16 cellular contexts compared by ENCODE assay signal in the genomic region with DNA sequence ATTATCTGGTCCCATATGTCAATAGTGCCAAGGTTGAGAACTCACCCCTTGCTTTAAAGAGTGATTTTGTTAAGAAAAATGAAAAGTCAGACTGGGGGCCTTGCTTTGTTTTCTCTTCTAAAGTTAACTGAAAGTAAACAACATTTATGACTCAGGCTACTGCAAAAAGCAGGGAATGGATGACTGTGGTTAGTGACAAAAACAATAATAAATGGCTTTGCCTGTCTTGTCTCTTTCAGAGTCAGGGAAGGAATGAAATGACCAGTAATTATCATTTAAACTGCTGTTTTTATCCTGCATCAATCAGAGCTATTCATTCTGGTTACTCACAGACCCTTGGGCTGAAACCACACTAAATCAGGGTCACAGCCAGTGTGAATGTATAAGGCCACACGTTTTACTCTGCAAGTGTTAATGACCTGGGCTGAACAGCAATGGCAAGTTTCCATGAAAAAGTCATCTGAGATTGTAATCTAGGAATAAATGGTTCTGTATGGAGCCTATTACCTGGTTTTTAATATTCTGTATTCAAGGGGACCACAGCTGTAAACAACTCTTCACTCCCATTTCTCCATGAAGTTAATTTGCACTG.
DNase-seq lines count a peak whose midpoint lies in the region; ATAC-seq, FAIRE-seq and TF ChIP-seq lines count a peak whose summit lies in the region.
"Had no signal": no experiment of that assay in that cellular context is flagged by ENCODE, and none has a peak within 500 bp of the region (broad histone marks: within the 10 kb centered on the region; RNA-seq: fewer than 3 reads in every experiment).

No MANE protein-coding gene starts in this region.

- H3K79me2 ChIP-seq in astrocyte (ENCODE audit: insufficient read depth, low read length) (no peaks in the 10 kb centered on the region), HepG2 (ENCODE audit: insufficient read depth, low read length) (no peaks in the 10 kb centered on the region)

- H3K36me3 Mint-ChIP-seq in astrocyte (ENCODE audit: low read depth, unreplicated experiment): peaks cover 11% of the 10 kb centered on the region

- H3K4me1 ChIP-seq in astrocyte (ENCODE audit: insufficient read depth, low read length) (peaks cover 30% of the 10 kb centered on the region), HepG2 (ENCODE audit: insufficient read depth, low read length) (peaks cover 54% of the 10 kb centered on the region)
- H3K4me1 ChIP-seq: ascending aorta had no signal

- H4K20me1 ChIP-seq in astrocyte (ENCODE audit: insufficient read depth, low read length) (no peaks in the 10 kb centered on the region), HepG2 (ENCODE audit: insufficient read depth, low read length) (no peaks in the 10 kb centered on the region)

- H3K4me3 ChIP-seq in astrocyte (ENCODE audit: insufficient read depth, low read depth, low read length) (no peak overlapping the region), HepG2 (replicated peaks in 1 of 3; ENCODE audit: insufficient read depth in 1 of 3, low read depth in 2 of 3, low read length in 3 of 3) (no peak overlapping the region)
- H3K4me3 ChIP-seq: ascending aorta, BLaER1, left lung, Peyer's patch, psoas muscle had no signal

- no peak for TF ChIP-seq POLR2A in HepG2 (IDR thresholded peaks at IDR 0.05; ENCODE audit: insufficient read depth in 1 of 2, low read depth in 2 of 2, low read length in 2 of 2)

- no peaks in the 10 kb centered on the region for H3K9me3 ChIP-seq in astrocyte (ENCODE audit: insufficient read depth, low read depth, low read length)
- no peaks in the 10 kb centered on the region for H3K9me3 ChIP-seq in HepG2 (ENCODE audit: low read length)
- H3K9me3 ChIP-seq: ascending aorta, BLaER1, left lung, Peyer's patch, psoas muscle had no signal

- H3K4me3 Mint-ChIP-seq in astrocyte (ENCODE audit: unreplicated experiment): no peak overlapping the region

- WGBS in HepG2 (ENCODE audit: low lambda C conversion rate): 22% methylated on average over 1 of the region's 1 CpG

- peaks cover 48% of the 10 kb centered on the region for H3K4me1 Mint-ChIP-seq in astrocyte (ENCODE audit: low read depth, unreplicated experiment)

- H3K27me3 ChIP-seq in astrocyte (ENCODE audit: insufficient read depth, low read length): no peaks in the 10 kb centered on the region
- no peaks in the 10 kb centered on the region for H3K27me3 ChIP-seq in HepG2 (ENCODE audit: control insufficient read depth in 1 of 2, insufficient read depth in 2 of 2, low read length in 2 of 2)
- H3K27me3 ChIP-seq: ascending aorta, BLaER1, left lung, Peyer's patch had no signal

- in situ Hi-C loops in HepG2 (cut with HindIII; ENCODE audit: extremely low pct_ligation_motif_present, low pct_unique_long_range_greater_than_20kb): no loop called here

- H3K27ac ChIP-seq in astrocyte (ENCODE audit: low read depth, low read length) (peak overlapping the region; percentile 48), HepG2 (ENCODE audit: extremely low read length, insufficient read depth, low read length) (peak overlapping the region; percentile 36)
- H3K27ac ChIP-seq: ascending aorta, BLaER1, left lung, Peyer's patch, psoas muscle, VCaP had no signal

- no peaks in the 10 kb centered on the region for H3K27me3 Mint-ChIP-seq in astrocyte (ENCODE audit: low read depth, unreplicated experiment)

- peak overlapping the region; percentile 31 for H3K27ac Mint-ChIP-seq in astrocyte (ENCODE audit: unreplicated experiment)

- H3K9ac ChIP-seq in astrocyte (ENCODE audit: low read length) (peak overlapping the region; percentile 9), HepG2 (ENCODE audit: insufficient read depth, low read depth, low read length) (0 out of 2 replicates have a peak overlapping the region, but pooled peaks have one; percentile 1)
- H3K9ac ChIP-seq: BLaER1 had no signal

- intact Hi-C loops in HepG2 (cut with micrococcal nuclease; ENCODE audit: unreplicated experiment): loop anchor here (1.0 kb wide), 1 partner anchor 35 kb away; no protein-coding TSS in a partner anchor

- FAIRE-seq in astrocyte (lab: Jason Lieb, UNC) (no peak), HepG2 (lab: Jason Lieb, UNC) (no peak), RCC 7860 (lab: Jason Lieb, UNC) (no peak)

- TF ChIP-seq RAD21 in HepG2 (CRISPR knock-in tag; IDR thresholded peaks at IDR 0.05): no peak

- DNase-seq in AG08396 (ENCODE audit: low spot score) (peak; percentile 20), HT1080 (ENCODE audit: low read depth) (peak; percentile 23), astrocyte (ENCODE audit: low read depth) (peak; percentile 61), HepG2 (ENCODE audit: low spot score) (peak; percentile 79), NCI-H510A treated with DMSO at 0.1 percent for 48 hours (lab: John Stamatoyannopoulos, UW) (no peak), RCC 7860 (ENCODE audit: low spot score) (no peak)
- DNase-seq in activated CD4-positive, CD25-positive, alpha-beta regulatory T cell (lab: John Stamatoyannopoulos, UW): no peak
- no peak for DNase-seq in stimulated activated naive CD4-positive, alpha-beta T cell treated with Interleukin-2 at 50 U/mL for 16 hours (lab: John Stamatoyannopoulos, UW)
- DNase-seq: activated T-cell treated with anti-CD3 and anti-CD28 coated beads for 4 hours, left lung, NCI-H1694, Peyer's patch, psoas muscle had no signal

- TF ChIP-seq EP300 in HepG2 (IDR thresholded peaks at IDR 0.05; ENCODE audit: low read depth in 2 of 2, low read length in 2 of 2): peak in 1 of 2 experiments; percentile 83; a peak in 2 of 4 replicates
- 0 out of 2 replicates have a peak, but pooled peaks have one; percentile 22 for TF ChIP-seq EP300 in HepG2 (CRISPR knock-in tag; IDR thresholded peaks at IDR 0.05; ENCODE audit: borderline replicate concordance)

- no peak overlapping the region for H2AFZ ChIP-seq in astrocyte (ENCODE audit: low read depth, low read length)
- H2AFZ ChIP-seq in HepG2 (ENCODE audit: low read length): no peak overlapping the region

- TF ChIP-seq CTCF in astrocyte (IDR thresholded peaks at IDR 0.05; ENCODE audit: insufficient read depth, low read depth, low read length) (no peak), HepG2 (CRISPR knock-in tag; IDR thresholded peaks at IDR 0.05) (no peak)

- no peaks in the 10 kb centered on the region for H3K36me3 ChIP-seq in astrocyte (ENCODE audit: insufficient read depth, low read length)
- H3K36me3 ChIP-seq in HepG2 (replicated peaks in 1 of 2; ENCODE audit: control insufficient read depth in 1 of 2, insufficient read depth in 2 of 2, low read length in 2 of 2): no peaks in the 10 kb centered on the region
- H3K36me3 ChIP-seq: ascending aorta, Peyer's patch had no signal

- H3K9me3 Mint-ChIP-seq in astrocyte (ENCODE audit: unreplicated experiment): no peaks in the 10 kb centered on the region

- H3K4me2 ChIP-seq in astrocyte (ENCODE audit: low read length): peak overlapping the region; percentile 55
- H3K4me2 ChIP-seq in HepG2 (ENCODE audit: low read depth, low read length): 0 out of 2 replicates have a peak overlapping the region, but pooled peaks have one; percentile 18
- H3K4me2 ChIP-seq: BLaER1 had no signal

- BruUV-seq in HepG2 (replicated peaks; lab: Mats Ljungman, UMichigan): no TSS peak

- ATAC-seq in HepG2: peak; percentile 45
- ATAC-seq: left lung had no signal

- POLR2A ChIA-PET in HepG2 (lab: Yijun Ruan, JAX): no interaction called here

- CTCF ChIA-PET in HepG2 (lab: Yijun Ruan, JAX; ENCODE audit: low intra/inter-chr PET ratio, low total read pairs): no interaction called here

TF ChIP-seq in HepG2, 621 proteins besides CTCF, POLR2A, EP300 and RAD21 (continues in another document):
- TF ChIP-seq ARNT2 (CRISPR knock-in tag; IDR thresholded peaks at IDR 0.05; ENCODE audit: low read depth) (no peak), RAD51 (IDR thresholded peaks at IDR 0.05; ENCODE audit: borderline replicate concordance) (no peak), RARA (CRISPR knock-in tag; IDR thresholded peaks at IDR 0.05) (peak; percentile 75), MLLT10 (CRISPR knock-in tag; IDR thresholded peaks at IDR 0.05) (no peak), ELF4 (CRISPR knock-in tag; IDR thresholded peaks at IDR 0.05; ENCODE audit: borderline replicate concordance) (no peak), GATAD2A (CRISPR knock-in tag; IDR thresholded peaks at IDR 0.05) (peak; percentile 71), SOX6 (IDR thresholded peaks at IDR 0.05) (no peak), SOX6 (CRISPR knock-in tag; IDR thresholded peaks at IDR 0.05) (peak; percentile 72; the same call in 1 of the 2 replicates), HOXA5 (CRISPR knock-in tag; IDR thresholded peaks at IDR 0.05) (no peak), HMG20A (CRISPR knock-in tag; IDR thresholded peaks at IDR 0.05; ENCODE audit: borderline replicate concordance) (peak; percentile 77; the same call in 1 of the 2 replicates), ARID2 (CRISPR knock-in tag; IDR thresholded peaks at IDR 0.05; ENCODE audit: borderline replicate concordance) (no peak)
- TF ChIP-seq, protein P1, sequence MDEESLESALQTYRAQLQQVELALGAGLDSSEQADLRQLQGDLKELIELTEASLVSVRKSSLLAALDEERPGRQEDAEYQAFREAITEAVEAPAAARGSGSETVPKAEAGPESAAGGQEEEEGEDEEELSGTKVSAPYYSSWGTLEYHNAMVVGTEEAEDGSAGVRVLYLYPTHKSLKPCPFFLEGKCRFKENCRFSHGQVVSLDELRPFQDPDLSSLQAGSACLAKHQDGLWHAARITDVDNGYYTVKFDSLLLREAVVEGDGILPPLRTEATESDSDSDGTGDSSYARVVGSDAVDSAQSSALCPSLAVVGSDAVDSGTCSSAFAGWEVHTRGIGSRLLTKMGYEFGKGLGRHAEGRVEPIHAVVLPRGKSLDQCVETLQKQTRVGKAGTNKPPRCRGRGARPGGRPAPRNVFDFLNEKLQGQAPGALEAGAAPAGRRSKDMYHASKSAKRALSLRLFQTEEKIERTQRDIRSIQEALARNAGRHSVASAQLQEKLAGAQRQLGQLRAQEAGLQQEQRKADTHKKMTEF (CRISPR knock-in tag; IDR thresholded peaks at IDR 0.05): peak; percentile 39; the same call in 1 of the 2 replicates
- TF ChIP-seq, protein P2, sequence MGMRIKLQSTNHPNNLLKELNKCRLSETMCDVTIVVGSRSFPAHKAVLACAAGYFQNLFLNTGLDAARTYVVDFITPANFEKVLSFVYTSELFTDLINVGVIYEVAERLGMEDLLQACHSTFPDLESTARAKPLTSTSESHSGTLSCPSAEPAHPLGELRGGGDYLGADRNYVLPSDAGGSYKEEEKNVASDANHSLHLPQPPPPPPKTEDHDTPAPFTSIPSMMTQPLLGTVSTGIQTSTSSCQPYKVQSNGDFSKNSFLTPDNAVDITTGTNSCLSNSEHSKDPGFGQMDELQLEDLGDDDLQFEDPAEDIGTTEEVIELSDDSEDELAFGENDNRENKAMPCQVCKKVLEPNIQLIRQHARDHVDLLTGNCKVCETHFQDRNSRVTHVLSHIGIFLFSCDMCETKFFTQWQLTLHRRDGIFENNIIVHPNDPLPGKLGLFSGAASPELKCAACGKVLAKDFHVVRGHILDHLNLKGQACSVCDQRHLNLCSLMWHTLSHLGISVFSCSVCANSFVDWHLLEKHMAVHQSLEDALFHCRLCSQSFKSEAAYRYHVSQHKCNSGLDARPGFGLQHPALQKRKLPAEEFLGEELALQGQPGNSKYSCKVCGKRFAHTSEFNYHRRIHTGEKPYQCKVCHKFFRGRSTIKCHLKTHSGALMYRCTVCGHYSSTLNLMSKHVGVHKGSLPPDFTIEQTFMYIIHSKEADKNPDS (CRISPR knock-in tag; IDR thresholded peaks at IDR 0.05): peak; percentile 44; the same call in 1 of the 2 replicates

Comparison
In these comparisons a context has a peak if more than half of its experiments do, and no peak if none do; other contexts are left out.
1. DNase-seq: peak in AG08396 (single experiment), HT1080 (single experiment), astrocyte (single experiment) and HepG2 (single experiment); none in activated CD4-positive, CD25-positive, alpha-beta regulatory T cell (0 of 4), NCI-H510A treated with DMSO at 0.1 percent for 48 hours (single experiment), RCC 7860 (single experiment) and stimulated activated naive CD4-positive, alpha-beta T cell treated with Interleukin-2 at 50 U/mL for 16 hours (single experiment).